8 cellular contexts compared by ENCODE assay signal in genomic region chr1:111139956-111140679, GRCh38. TPM values are rescaled to one million over a fixed set of nuclear protein-coding genes. Genes with fewer than 3 reads are reported as not detected.
A peak's percentile ranks its signal among the peaks of the same experiment; 100 is the strongest.
DNase-seq lines count a peak whose midpoint lies in the region; ATAC-seq and TF ChIP-seq lines count a peak whose summit lies in the region.

Gene CEPT1 (plus strand): TSS chr1:111140223. CDS start chr1:111147715, 7,492 bp downstream.
Gene DRAM2 (minus strand): TSS chr1:111140093. CDS start chr1:111131554, 8,539 bp downstream.

- WGBS in right lobe of liver (ENCODE audit: insufficient coverage, low coverage, low lambda C conversion rate, missing lambda C conversion rate) = 0% methylated on average over 15 of the region's 68 CpGs

- POLR2A ChIA-PET in activated CD4-positive, alpha-beta memory T cell treated with anti-CD3 and anti-CD28 coated beads for 36 hours (lab: Charles Lee) = interaction anchor here (0.8 to 1.7 kb wide), 5 partner anchors 42 to 79 kb away, joined by 3 to 8 read pairs (median 4); no protein-coding TSS in a partner anchor

- H3K36me3 Mint-ChIP-seq in activated CD4-positive, alpha-beta memory T cell treated with anti-CD3 and anti-CD28 coated beads for 36 hours = peaks cover 15% of the 10 kb centered on the region

- H3K27ac Mint-ChIP-seq in activated CD4-positive, alpha-beta memory T cell treated with anti-CD3 and anti-CD28 coated beads for 36 hours = peak within 1 kb of the TSS; percentile 88

- peak; percentile 97 for DNase-seq in CD1c-positive myeloid dendritic cell (ENCODE audit: extremely low spot score)
- DNase-seq in NCI-H774 (lab: John Stamatoyannopoulos, UW) = peak; percentile 94
- peak; percentile 95 for DNase-seq in activated CD4-positive, alpha-beta memory T cell treated with anti-CD3 and anti-CD28 coated beads for 36 hours
- DNase-seq in right lobe of liver = peak; percentile 96 to 98 (median 96)
- peak; percentile 94 for DNase-seq in stimulated activated CD4-positive, alpha-beta T cell treated with anti-CD3 and anti-CD28 coated beads, Interleukin-4, amount 100 ng/mL, for 24 hours

- TF ChIP-seq POLR2A in right lobe of liver (IDR thresholded peaks at IDR 0.05) = peak; percentile 73

- H3K9me3 Mint-ChIP-seq in activated CD4-positive, alpha-beta memory T cell treated with anti-CD3 and anti-CD28 coated beads for 36 hours = no peaks in the 10 kb centered on the region

- H3K4me3 Mint-ChIP-seq in activated CD4-positive, alpha-beta memory T cell treated with anti-CD3 and anti-CD28 coated beads for 36 hours = peak within 1 kb of the TSS; percentile 92

- no peaks in the 10 kb centered on the region for H3K27me3 Mint-ChIP-seq in activated CD4-positive, alpha-beta memory T cell treated with anti-CD3 and anti-CD28 coated beads for 36 hours

- H3K9me3 ChIP-seq in duodenal mucosa (ENCODE audit: control insufficient read depth in 1 of 2, low read length in 2 of 2) (no peaks in the 10 kb centered on the region), right lobe of liver (no peaks in the 10 kb centered on the region)

- no peak for TF ChIP-seq CTCF in right lobe of liver (IDR thresholded peaks at IDR 0.05)

- peaks cover 34% of the 10 kb centered on the region for H3K4me1 Mint-ChIP-seq in activated CD4-positive, alpha-beta memory T cell treated with anti-CD3 and anti-CD28 coated beads for 36 hours (ENCODE audit: low read depth)

- H3K4me1 ChIP-seq in duodenal mucosa (ENCODE audit: control insufficient read depth in 1 of 2, insufficient read depth in 2 of 2, low read length in 2 of 2) (peaks cover 26 to 30% of the 10 kb centered on the region in 2 donors), right lobe of liver (peaks cover 0 to 31% (median 14%) of the 10 kb centered on the region in 4 donors)

- H3K9ac ChIP-seq in duodenal mucosa (ENCODE audit: low read depth in 1 of 2, low read length in 2 of 2) = peak within 1 kb of the TSS; percentile 66 to 90

- H3K4me3 ChIP-seq in duodenal mucosa (ENCODE audit: low read depth in 1 of 2, low read length in 2 of 2) (peak within 1 kb of the TSS; percentile 74 to 92), right lobe of liver (peak within 1 kb of the TSS; percentile 80 to 94 (median 91))

- intact Hi-C loops in activated CD4-positive, alpha-beta memory T cell treated with anti-CD3 and anti-CD28 coated beads for 36 hours (cut with micrococcal nuclease) = loop anchor here (1.0 to 10.0 kb wide), 7 partner anchors 8 to 307 kb away; partner anchors contain the start of genes ATP5PB, CD53 and WDR77
- intact Hi-C loops in right lobe of liver (cut with DNase I) = no loop called here

- CTCF ChIA-PET in activated CD4-positive, alpha-beta memory T cell treated with anti-CD3 and anti-CD28 coated beads for 36 hours (lab: Charles Lee) = interaction anchor here (1.6 kb wide), 1 partner anchor 110 kb away, joined by 7 read pairs; no protein-coding TSS in a partner anchor

- peak within 1 kb of the TSS; percentile 82 for H3K27ac ChIP-seq in duodenal mucosa (ENCODE audit: low read depth, low read length)
- peak within 1 kb of the TSS; percentile 83 to 90 (median 88) for H3K27ac ChIP-seq in right lobe of liver

- H3K27me3 ChIP-seq in duodenal mucosa (ENCODE audit: control insufficient read depth in 1 of 2, insufficient read depth in 2 of 2, low read length in 2 of 2) = no peaks in the 10 kb centered on the region
- H3K27me3 ChIP-seq in right lobe of liver = no peaks in the 10 kb centered on the region

- H3K36me3 ChIP-seq in duodenal mucosa (ENCODE audit: control insufficient read depth in 1 of 2, insufficient read depth in 2 of 2, low read length in 2 of 2) (peaks cover 7 to 10% of the 10 kb centered on the region in 2 donors), right lobe of liver (peaks cover 0 to 12% (median under 1%) of the 10 kb centered on the region in 4 donors)

- ATAC-seq in GM19438 (IDR thresholded peaks at IDR 0.05; ENCODE audit: low read depth, unreplicated experiment) (peak; percentile 73), HG03571 (IDR thresholded peaks at IDR 0.05; ENCODE audit: unreplicated experiment) (peak; percentile 64), right lobe of liver (peak; percentile 88 to 93 (median 90))

RNA-seq across cellular contexts. Expression of gene CEPT1, which starts in this region (rescaled TPM):
- total RNA-seq in activated CD4-positive, alpha-beta memory T cell treated with anti-CD3 and anti-CD28 coated beads for 36 hours = 10 to 100 TPM; 23.9 to 28.8 TPM
- 10 to 100 TPM; 21.9 to 35.0 (median 27.8) TPM for total RNA-seq in right lobe of liver

RNA-seq across cellular contexts. Expression of gene DRAM2, which starts in this region (rescaled TPM):
- 10 to 100 TPM; 30.1 to 30.5 TPM for total RNA-seq in activated CD4-positive, alpha-beta memory T cell treated with anti-CD3 and anti-CD28 coated beads for 36 hours
- total RNA-seq in right lobe of liver = 10 to 100 TPM; 16.7 to 37.2 (median 22.9) TPM

Comparison
In these comparisons a context has a peak if more than half of its experiments do, and no peak if none do; other contexts are left out.
1. Peak in every context shown above with its lines: DNase-seq, ATAC-seq, H3K4me3 ChIP-seq and H3K27ac ChIP-seq.